Comparison of ENCODE assay signal across 22 cellular contexts in the genomic region with DNA sequence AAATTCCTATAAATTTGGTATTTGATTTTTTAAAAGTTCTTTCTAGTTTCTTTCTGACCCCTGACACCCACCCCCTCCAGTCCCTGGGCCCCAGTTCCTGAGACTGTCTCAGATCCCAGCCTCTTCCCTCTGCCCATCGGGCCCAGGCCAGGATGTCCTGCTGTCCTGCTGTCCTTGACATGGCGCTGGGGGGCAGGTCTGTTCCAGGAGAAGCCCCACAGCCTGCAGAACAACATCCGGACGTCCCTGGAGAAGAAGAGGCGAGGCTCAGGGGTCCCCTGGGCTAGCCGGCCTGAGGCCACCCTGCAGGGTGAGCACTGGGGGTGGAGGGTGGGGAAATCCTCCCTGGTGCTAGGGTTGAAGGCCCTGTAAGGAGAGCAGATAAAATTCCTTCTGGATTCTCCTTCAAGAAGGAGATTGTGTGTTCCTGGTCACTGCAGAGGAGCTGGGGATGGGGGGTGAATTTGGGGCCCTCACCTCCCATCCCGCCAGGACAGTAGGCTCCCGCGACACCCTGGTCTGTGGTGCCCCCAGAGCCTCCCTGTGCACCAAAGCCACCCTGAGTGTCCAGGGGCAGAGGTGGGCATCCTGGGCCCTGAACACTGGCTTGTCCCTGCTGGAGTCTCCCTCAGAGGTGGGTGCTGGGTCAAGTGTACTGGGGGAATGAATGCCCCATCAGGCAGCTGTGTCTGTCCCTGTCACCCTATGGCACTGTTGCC. TPM values are rescaled to one million over a fixed set of nuclear protein-coding genes. Genes with fewer than 3 reads are reported as not detected.
"Had no signal": no experiment of that assay in that cellular context is flagged by ENCODE, and none has a peak within 500 bp of the region (broad histone marks: within the 10 kb centered on the region; RNA-seq: fewer than 3 reads in every experiment).

No MANE protein-coding gene starts in this region.

- H3K27ac ChIP-seq: adrenal gland, breast epithelium, esophagus squamous epithelium, prostate gland, right atrium auricular region, skin epidermis had no signal

- FAIRE-seq: astrocyte, TTC549, urothelium cell line had no signal

- DNase-seq: activated CD4-positive, alpha-beta T cell treated with anti-CD3 and anti-CD28 coated beads, Interleukin-2, amount 10 ng/mL, durations not matched to agents 7 days and 5 days; activated CD4-positive, CD25-positive, alpha-beta regulatory T cell; activated CD8-positive, alpha-beta memory T cell treated with anti-CD3 and anti-CD28 coated beads for 24 hours; activated CD8-positive, alpha-beta memory T cell treated with anti-CD3 and anti-CD28 coated beads, Interleukin-2, amount 50 U/mL, for 48 hours; activated effector memory CD4-positive, alpha-beta T cell treated with Interleukin-2 at 50 U/mL for 16 hours; activated T-cell treated with anti-CD3 and anti-CD28 coated beads, Interleukin-2, amount 50 U/mL, for 48 hours; adrenal gland; dermis blood vessel endothelial cell; effector memory CD4-positive, alpha-beta T cell; esophagus squamous epithelium; nephron progenitor cell; occipital lobe; stimulated activated CD4-positive, alpha-beta T cell treated with anti-CD3 and anti-CD28 coated beads, Interleukin-4, amount 100 ng/mL, for 1 hour had no signal

- H3K4me3 ChIP-seq: adrenal gland, breast epithelium, esophagus squamous epithelium, lung, prostate gland, right atrium auricular region, skin epidermis had no signal

- H3K36me3 ChIP-seq: adrenal gland, breast epithelium, esophagus squamous epithelium, prostate gland, right atrium auricular region had no signal

- H3K4me1 ChIP-seq: adrenal gland, breast epithelium, esophagus squamous epithelium, prostate gland, right atrium auricular region had no signal

- H3K27me3 ChIP-seq: adrenal gland, breast epithelium, esophagus squamous epithelium, right atrium auricular region had no signal

- H3K9me3 ChIP-seq: adrenal gland, breast epithelium, esophagus squamous epithelium, prostate gland, right atrium auricular region had no signal

- ATAC-seq: activated naive CD4-positive, alpha-beta T cell treated with anti-CD3 and anti-CD28 coated beads, Interleukin-2, amount 50 U/mL, for 72 hours had no signal

RNA-seq across cellular contexts. Expression of gene DISP3, which starts 45.0 kb away (rescaled TPM):
- total RNA-seq: dermis blood vessel endothelial cell had no signal
